ENCODE assay signal across 1 cellular context in the genomic region with DNA sequence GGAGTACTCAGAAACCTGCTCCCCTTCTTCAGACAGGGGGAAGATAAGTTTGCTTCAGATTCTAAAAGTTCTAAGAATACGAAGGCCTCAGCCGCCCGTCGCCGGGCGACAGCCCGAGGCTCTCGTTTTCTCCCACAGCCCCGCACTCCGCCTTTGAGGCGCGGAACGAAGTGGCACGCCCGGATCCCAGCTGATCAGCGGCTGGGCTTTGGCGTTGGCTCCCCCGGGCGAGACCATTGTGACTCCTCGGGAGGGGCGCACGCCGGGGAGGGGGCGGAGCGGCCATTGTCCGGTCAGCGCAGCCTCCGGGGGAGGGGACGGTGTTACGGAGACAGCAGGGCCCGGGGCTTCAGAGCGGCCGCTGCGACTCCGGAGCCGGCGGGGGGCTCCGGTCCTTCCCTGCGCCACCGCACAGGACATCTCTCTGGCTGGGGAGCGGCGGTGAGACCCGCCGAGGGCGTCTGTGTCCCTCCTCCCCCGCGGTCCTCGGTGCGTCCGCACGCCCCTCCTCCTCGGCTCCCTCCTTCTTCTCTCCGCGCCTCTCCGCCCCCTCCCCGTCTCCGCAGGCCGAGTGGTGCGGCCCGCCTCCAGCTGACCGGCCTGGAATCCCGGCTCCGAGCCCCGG.
TF ChIP-seq lines count a peak whose summit lies in the region.

A gene with protein sequence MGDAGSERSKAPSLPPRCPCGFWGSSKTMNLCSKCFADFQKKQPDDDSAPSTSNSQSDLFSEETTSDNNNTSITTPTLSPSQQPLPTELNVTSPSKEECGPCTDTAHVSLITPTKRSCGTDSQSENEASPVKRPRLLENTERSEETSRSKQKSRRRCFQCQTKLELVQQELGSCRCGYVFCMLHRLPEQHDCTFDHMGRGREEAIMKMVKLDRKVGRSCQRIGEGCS (plus strand): TSS at position 551 of the 625 bp plus-strand sequence. CDS start 219 bp downstream, outside the sequence.

TF ChIP-seq in K562, 482 proteins besides CTCF, POLR2A, EP300 and RAD21 (continued from another document and continues in another):
- TF ChIP-seq, protein P1, sequence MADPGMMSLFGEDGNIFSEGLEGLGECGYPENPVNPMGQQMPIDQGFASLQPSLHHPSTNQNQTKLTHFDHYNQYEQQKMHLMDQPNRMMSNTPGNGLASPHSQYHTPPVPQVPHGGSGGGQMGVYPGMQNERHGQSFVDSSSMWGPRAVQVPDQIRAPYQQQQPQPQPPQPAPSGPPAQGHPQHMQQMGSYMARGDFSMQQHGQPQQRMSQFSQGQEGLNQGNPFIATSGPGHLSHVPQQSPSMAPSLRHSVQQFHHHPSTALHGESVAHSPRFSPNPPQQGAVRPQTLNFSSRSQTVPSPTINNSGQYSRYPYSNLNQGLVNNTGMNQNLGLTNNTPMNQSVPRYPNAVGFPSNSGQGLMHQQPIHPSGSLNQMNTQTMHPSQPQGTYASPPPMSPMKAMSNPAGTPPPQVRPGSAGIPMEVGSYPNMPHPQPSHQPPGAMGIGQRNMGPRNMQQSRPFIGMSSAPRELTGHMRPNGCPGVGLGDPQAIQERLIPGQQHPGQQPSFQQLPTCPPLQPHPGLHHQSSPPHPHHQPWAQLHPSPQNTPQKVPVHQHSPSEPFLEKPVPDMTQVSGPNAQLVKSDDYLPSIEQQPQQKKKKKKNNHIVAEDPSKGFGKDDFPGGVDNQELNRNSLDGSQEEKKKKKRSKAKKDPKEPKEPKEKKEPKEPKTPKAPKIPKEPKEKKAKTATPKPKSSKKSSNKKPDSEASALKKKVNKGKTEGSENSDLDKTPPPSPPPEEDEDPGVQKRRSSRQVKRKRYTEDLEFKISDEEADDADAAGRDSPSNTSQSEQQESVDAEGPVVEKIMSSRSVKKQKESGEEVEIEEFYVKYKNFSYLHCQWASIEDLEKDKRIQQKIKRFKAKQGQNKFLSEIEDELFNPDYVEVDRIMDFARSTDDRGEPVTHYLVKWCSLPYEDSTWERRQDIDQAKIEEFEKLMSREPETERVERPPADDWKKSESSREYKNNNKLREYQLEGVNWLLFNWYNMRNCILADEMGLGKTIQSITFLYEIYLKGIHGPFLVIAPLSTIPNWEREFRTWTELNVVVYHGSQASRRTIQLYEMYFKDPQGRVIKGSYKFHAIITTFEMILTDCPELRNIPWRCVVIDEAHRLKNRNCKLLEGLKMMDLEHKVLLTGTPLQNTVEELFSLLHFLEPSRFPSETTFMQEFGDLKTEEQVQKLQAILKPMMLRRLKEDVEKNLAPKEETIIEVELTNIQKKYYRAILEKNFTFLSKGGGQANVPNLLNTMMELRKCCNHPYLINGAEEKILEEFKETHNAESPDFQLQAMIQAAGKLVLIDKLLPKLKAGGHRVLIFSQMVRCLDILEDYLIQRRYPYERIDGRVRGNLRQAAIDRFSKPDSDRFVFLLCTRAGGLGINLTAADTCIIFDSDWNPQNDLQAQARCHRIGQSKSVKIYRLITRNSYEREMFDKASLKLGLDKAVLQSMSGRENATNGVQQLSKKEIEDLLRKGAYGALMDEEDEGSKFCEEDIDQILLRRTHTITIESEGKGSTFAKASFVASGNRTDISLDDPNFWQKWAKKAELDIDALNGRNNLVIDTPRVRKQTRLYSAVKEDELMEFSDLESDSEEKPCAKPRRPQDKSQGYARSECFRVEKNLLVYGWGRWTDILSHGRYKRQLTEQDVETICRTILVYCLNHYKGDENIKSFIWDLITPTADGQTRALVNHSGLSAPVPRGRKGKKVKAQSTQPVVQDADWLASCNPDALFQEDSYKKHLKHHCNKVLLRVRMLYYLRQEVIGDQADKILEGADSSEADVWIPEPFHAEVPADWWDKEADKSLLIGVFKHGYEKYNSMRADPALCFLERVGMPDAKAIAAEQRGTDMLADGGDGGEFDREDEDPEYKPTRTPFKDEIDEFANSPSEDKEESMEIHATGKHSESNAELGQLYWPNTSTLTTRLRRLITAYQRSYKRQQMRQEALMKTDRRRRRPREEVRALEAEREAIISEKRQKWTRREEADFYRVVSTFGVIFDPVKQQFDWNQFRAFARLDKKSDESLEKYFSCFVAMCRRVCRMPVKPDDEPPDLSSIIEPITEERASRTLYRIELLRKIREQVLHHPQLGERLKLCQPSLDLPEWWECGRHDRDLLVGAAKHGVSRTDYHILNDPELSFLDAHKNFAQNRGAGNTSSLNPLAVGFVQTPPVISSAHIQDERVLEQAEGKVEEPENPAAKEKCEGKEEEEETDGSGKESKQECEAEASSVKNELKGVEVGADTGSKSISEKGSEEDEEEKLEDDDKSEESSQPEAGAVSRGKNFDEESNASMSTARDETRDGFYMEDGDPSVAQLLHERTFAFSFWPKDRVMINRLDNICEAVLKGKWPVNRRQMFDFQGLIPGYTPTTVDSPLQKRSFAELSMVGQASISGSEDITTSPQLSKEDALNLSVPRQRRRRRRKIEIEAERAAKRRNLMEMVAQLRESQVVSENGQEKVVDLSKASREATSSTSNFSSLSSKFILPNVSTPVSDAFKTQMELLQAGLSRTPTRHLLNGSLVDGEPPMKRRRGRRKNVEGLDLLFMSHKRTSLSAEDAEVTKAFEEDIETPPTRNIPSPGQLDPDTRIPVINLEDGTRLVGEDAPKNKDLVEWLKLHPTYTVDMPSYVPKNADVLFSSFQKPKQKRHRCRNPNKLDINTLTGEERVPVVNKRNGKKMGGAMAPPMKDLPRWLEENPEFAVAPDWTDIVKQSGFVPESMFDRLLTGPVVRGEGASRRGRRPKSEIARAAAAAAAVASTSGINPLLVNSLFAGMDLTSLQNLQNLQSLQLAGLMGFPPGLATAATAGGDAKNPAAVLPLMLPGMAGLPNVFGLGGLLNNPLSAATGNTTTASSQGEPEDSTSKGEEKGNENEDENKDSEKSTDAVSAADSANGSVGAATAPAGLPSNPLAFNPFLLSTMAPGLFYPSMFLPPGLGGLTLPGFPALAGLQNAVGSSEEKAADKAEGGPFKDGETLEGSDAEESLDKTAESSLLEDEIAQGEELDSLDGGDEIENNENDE (IDR thresholded peaks at IDR 0.05; ENCODE audit: low read depth, low read length), result no peak
- TF ChIP-seq, protein P2, sequence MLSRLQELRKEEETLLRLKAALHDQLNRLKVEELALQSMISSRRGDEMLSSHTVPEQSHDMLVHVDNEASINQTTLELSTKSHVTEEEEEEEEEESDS (CRISPR knock-in tag; IDR thresholded peaks at IDR 0.05), result no peak
- TF ChIP-seq, protein P3, sequence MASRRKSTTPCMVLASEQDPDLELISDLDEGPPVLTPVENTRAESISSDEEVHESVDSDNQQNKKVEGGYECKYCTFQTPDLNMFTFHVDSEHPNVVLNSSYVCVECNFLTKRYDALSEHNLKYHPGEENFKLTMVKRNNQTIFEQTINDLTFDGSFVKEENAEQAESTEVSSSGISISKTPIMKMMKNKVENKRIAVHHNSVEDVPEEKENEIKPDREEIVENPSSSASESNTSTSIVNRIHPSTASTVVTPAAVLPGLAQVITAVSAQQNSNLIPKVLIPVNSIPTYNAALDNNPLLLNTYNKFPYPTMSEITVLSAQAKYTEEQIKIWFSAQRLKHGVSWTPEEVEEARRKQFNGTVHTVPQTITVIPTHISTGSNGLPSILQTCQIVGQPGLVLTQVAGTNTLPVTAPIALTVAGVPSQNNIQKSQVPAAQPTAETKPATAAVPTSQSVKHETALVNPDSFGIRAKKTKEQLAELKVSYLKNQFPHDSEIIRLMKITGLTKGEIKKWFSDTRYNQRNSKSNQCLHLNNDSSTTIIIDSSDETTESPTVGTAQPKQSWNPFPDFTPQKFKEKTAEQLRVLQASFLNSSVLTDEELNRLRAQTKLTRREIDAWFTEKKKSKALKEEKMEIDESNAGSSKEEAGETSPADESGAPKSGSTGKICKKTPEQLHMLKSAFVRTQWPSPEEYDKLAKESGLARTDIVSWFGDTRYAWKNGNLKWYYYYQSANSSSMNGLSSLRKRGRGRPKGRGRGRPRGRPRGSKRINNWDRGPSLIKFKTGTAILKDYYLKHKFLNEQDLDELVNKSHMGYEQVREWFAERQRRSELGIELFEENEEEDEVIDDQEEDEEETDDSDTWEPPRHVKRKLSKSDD (conservative IDR thresholded peaks at IDR 0.05; ENCODE audit: low read length), result no peak
- TF ChIP-seq BCOR (IDR thresholded peaks at IDR 0.05) (peak; percentile 66; the same call in 1 of the 2 replicates), HCFC1 (IDR thresholded peaks at IDR 0.05; ENCODE audit: low read depth, low read length) (peak; percentile 19; the same call in 1 of the 2 replicates), SMAD2 (IDR thresholded peaks at IDR 0.05; ENCODE audit: low read depth, low read length) (no peak), ZNF384 (IDR thresholded peaks at IDR 0.05; ENCODE audit: low read depth, low read length) (no peak; the same call in 1 of the 2 replicates), RBBP5 (IDR thresholded peaks at IDR 0.05; ENCODE audit: borderline replicate concordance, insufficient read depth, low read length, poor library complexity, severe bottlenecking) (peak; percentile 56), ZNF408 (CRISPR knock-in tag; IDR thresholded peaks at IDR 0.05; ENCODE audit: low read depth) (no peak), MAZ (CRISPR knock-in tag; conservative IDR thresholded peaks at IDR 0.05 in 1 of 2, IDR thresholded peaks at IDR 0.05 in 1 of 2) (peak; percentile 99), HNRNPL (IDR thresholded peaks at IDR 0.05; ENCODE audit: low read depth, low read length) (peak; percentile 41; the same call in 1 of the 2 replicates), PCBP2 (IDR thresholded peaks at IDR 0.05; ENCODE audit: low read depth, low read length, poor library complexity, severe bottlenecking) (no peak), GTF2A2 (tag; IDR thresholded peaks at IDR 0.05) (no peak), TRIM24 (IDR thresholded peaks at IDR 0.05) (peak in 1 of 2 experiments; percentile 69; a peak in 2 of 4 replicates), FOXP1 (CRISPR knock-in tag; IDR thresholded peaks at IDR 0.05) (0 out of 2 replicates have a peak, but pooled peaks have one; percentile 22), ZNF143 (CRISPR knock-in tag; IDR thresholded peaks at IDR 0.05) (no peak), CBX3 (IDR thresholded peaks at IDR 0.05; ENCODE audit: borderline replicate concordance in 1 of 2, low read length in 2 of 2) (no peak), KLF1 (tag; IDR thresholded peaks at IDR 0.05) (peak; percentile 80), MEIS2 (IDR thresholded peaks at IDR 0.05; ENCODE audit: partially characterized antibody) (no peak)
- TF ChIP-seq, protein P4, sequence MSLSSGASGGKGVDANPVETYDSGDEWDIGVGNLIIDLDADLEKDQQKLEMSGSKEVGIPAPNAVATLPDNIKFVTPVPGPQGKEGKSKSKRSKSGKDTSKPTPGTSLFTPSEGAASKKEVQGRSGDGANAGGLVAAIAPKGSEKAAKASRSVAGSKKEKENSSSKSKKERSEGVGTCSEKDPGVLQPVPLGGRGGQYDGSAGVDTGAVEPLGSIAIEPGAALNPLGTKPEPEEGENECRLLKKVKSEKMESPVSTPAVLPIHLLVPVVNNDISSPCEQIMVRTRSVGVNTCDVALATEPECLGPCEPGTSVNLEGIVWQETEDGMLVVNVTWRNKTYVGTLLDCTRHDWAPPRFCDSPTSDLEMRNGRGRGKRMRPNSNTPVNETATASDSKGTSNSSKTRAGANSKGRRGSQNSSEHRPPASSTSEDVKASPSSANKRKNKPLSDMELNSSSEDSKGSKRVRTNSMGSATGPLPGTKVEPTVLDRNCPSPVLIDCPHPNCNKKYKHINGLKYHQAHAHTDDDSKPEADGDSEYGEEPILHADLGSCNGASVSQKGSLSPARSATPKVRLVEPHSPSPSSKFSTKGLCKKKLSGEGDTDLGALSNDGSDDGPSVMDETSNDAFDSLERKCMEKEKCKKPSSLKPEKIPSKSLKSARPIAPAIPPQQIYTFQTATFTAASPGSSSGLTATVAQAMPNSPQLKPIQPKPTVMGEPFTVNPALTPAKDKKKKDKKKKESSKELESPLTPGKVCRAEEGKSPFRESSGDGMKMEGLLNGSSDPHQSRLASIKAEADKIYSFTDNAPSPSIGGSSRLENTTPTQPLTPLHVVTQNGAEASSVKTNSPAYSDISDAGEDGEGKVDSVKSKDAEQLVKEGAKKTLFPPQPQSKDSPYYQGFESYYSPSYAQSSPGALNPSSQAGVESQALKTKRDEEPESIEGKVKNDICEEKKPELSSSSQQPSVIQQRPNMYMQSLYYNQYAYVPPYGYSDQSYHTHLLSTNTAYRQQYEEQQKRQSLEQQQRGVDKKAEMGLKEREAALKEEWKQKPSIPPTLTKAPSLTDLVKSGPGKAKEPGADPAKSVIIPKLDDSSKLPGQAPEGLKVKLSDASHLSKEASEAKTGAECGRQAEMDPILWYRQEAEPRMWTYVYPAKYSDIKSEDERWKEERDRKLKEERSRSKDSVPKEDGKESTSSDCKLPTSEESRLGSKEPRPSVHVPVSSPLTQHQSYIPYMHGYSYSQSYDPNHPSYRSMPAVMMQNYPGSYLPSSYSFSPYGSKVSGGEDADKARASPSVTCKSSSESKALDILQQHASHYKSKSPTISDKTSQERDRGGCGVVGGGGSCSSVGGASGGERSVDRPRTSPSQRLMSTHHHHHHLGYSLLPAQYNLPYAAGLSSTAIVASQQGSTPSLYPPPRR (CRISPR knock-in tag; IDR thresholded peaks at IDR 0.05; ENCODE audit: borderline replicate concordance), result no peak
- TF ChIP-seq, protein P5, sequence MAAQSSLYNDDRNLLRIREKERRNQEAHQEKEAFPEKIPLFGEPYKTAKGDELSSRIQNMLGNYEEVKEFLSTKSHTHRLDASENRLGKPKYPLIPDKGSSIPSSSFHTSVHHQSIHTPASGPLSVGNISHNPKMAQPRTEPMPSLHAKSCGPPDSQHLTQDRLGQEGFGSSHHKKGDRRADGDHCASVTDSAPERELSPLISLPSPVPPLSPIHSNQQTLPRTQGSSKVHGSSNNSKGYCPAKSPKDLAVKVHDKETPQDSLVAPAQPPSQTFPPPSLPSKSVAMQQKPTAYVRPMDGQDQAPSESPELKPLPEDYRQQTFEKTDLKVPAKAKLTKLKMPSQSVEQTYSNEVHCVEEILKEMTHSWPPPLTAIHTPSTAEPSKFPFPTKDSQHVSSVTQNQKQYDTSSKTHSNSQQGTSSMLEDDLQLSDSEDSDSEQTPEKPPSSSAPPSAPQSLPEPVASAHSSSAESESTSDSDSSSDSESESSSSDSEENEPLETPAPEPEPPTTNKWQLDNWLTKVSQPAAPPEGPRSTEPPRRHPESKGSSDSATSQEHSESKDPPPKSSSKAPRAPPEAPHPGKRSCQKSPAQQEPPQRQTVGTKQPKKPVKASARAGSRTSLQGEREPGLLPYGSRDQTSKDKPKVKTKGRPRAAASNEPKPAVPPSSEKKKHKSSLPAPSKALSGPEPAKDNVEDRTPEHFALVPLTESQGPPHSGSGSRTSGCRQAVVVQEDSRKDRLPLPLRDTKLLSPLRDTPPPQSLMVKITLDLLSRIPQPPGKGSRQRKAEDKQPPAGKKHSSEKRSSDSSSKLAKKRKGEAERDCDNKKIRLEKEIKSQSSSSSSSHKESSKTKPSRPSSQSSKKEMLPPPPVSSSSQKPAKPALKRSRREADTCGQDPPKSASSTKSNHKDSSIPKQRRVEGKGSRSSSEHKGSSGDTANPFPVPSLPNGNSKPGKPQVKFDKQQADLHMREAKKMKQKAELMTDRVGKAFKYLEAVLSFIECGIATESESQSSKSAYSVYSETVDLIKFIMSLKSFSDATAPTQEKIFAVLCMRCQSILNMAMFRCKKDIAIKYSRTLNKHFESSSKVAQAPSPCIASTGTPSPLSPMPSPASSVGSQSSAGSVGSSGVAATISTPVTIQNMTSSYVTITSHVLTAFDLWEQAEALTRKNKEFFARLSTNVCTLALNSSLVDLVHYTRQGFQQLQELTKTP (IDR thresholded peaks at IDR 0.05; ENCODE audit: low read depth in 1 of 2, partially characterized antibody in 2 of 2), result peak in 1 of 2 experiments; percentile 3
- TF ChIP-seq, protein P6, sequence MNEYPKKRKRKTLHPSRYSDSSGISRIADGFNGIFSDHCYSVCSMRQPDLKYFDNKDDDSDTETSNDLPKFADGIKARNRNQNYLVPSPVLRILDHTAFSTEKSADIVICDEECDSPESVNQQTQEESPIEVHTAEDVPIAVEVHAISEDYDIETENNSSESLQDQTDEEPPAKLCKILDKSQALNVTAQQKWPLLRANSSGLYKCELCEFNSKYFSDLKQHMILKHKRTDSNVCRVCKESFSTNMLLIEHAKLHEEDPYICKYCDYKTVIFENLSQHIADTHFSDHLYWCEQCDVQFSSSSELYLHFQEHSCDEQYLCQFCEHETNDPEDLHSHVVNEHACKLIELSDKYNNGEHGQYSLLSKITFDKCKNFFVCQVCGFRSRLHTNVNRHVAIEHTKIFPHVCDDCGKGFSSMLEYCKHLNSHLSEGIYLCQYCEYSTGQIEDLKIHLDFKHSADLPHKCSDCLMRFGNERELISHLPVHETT (CRISPR knock-in tag; conservative IDR thresholded peaks at IDR 0.05 in 1 of 2, IDR thresholded peaks at IDR 0.05 in 1 of 2), result peak in 1 of 2 experiments; percentile 90; a peak in 2 of 4 replicates
